ENCODE assay signal across 11 cellular contexts in the genomic region with DNA sequence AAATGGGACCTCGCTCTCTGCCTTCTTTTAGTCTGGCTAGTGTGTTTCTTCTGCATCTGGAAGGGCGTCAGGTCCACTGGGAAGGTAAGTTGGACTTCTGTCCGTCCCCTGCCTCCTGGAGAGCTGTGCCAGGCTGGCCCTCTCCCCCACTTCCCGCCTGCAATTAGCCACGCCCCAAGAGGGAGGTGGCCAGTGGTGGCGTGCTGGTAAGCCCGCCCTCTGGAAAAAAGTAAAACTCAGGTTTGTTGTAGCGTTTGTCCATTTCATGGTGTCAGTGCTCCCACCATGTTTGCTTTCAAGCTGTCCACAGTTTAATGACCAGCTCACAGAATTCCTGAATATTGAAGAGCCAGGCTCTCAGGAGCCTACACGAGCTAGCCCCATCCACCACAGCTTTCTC. TPM values are rescaled to one million over a fixed set of nuclear protein-coding genes. Genes with fewer than 3 reads are reported as not detected.
DNase-seq lines count a peak whose midpoint lies in the region; ATAC-seq and TF ChIP-seq lines count a peak whose summit lies in the region.
"Had no signal": no experiment of that assay in that cellular context is flagged by ENCODE, and none has a peak within 500 bp of the region (broad histone marks: within the 10 kb centered on the region; RNA-seq: fewer than 3 reads in every experiment).

No MANE protein-coding gene starts in this region.

- intact Hi-C loops in HCT116 (cut with micrococcal nuclease) = no loop called here

- RAD21 ChIA-PET in HCT116 (lab: Charles Lee; ENCODE audit: low non-redundant PET in 1 of 2, low total read pairs in 2 of 2, uncharacterized antibody in 2 of 2, unreplicated experiment in 2 of 2) = no interaction called here

- H3K9me3 ChIP-seq in HCT116 (ENCODE audit: control insufficient read depth in 1 of 2, insufficient read depth in 1 of 2, low read depth in 1 of 2, low read length in 2 of 2) (no peaks in the 10 kb centered on the region), iPS-18a (ENCODE audit: control insufficient read depth, low read depth, low read length) (no peaks in the 10 kb centered on the region), MG63 (no peaks in the 10 kb centered on the region)
- no peaks in the 10 kb centered on the region for H3K9me3 ChIP-seq in effector memory CD4-positive, alpha-beta T cell (ENCODE audit: control insufficient read depth, low read length)

- H3K27me3 ChIP-seq in HCT116 (ENCODE audit: insufficient read depth, low read length) (no peaks in the 10 kb centered on the region), iPS-18a (ENCODE audit: control insufficient read depth, insufficient read depth, low read length) (no peaks in the 10 kb centered on the region), MG63 (no peaks in the 10 kb centered on the region)
- H3K27me3 ChIP-seq in effector memory CD4-positive, alpha-beta T cell (replicated peaks; ENCODE audit: control insufficient read depth, insufficient read depth, low read length, poor library complexity, severe bottlenecking) = no peaks in the 10 kb centered on the region

- H3K4me3 ChIP-seq in HCT116 (replicated peaks in 1 of 2; ENCODE audit: low read depth in 1 of 2, low read length in 2 of 2) (no peak overlapping the region), iPS-18a (ENCODE audit: low read length) (no peak overlapping the region), MG63 (no peak overlapping the region)
- H3K4me3 ChIP-seq in effector memory CD4-positive, alpha-beta T cell (ENCODE audit: insufficient read depth, low read depth, low read length, poor library complexity, severe bottlenecking) = no peak overlapping the region

- peaks cover 9 to 10% of the 10 kb centered on the region in 2 experiments for H3K4me1 ChIP-seq in HCT116 (ENCODE audit: control insufficient read depth in 1 of 2, insufficient read depth in 2 of 2, low read length in 2 of 2)
- peaks cover 15% of the 10 kb centered on the region for H3K4me1 ChIP-seq in iPS-18a (ENCODE audit: control insufficient read depth, low read depth, low read length)
- no peaks in the 10 kb centered on the region for H3K4me1 ChIP-seq in effector memory CD4-positive, alpha-beta T cell (ENCODE audit: control insufficient read depth, insufficient read depth, low read length, poor library complexity, severe bottlenecking)

- H3K9me2 ChIP-seq in HCT116 (ENCODE audit: insufficient read depth) = no peaks in the 10 kb centered on the region

- peaks cover 11 to 28% of the 10 kb centered on the region in 2 experiments; a peak in 3 of 4 replicates for H3K36me3 ChIP-seq in HCT116 (ENCODE audit: control insufficient read depth in 1 of 2, insufficient read depth in 2 of 2, low read length in 2 of 2)
- peaks cover 35% of the 10 kb centered on the region for H3K36me3 ChIP-seq in iPS-18a (ENCODE audit: control insufficient read depth, low read depth, low read length)
- H3K36me3 ChIP-seq in MG63 = no peaks in the 10 kb centered on the region
- H3K36me3 ChIP-seq in effector memory CD4-positive, alpha-beta T cell (ENCODE audit: control insufficient read depth, insufficient read depth, low read length) = peaks cover 36% of the 10 kb centered on the region

- H3K27ac ChIP-seq in HCT116 (ENCODE audit: low read depth, low read length) (no peak overlapping the region), RWPE1 (peak overlapping the region; percentile 5), iPS-18a (ENCODE audit: low read length) (peak overlapping the region; percentile 36)
- no peak overlapping the region for H3K27ac ChIP-seq in effector memory CD4-positive, alpha-beta T cell (ENCODE audit: insufficient read depth, low read length, poor library complexity, severe bottlenecking)

- CTCF ChIA-PET in HCT116 (lab: Charles Lee) (interaction anchor here (1.2 kb wide), 1 partner anchor 254 kb away, joined by 4 read pairs; no protein-coding TSS in a partner anchor), RWPE1 (lab: Yijun Ruan, JAX) (interaction anchor here (1.1 kb wide), 1 partner anchor 10 kb away, joined by 3 read pairs; no protein-coding TSS in a partner anchor)

- ATAC-seq in HCT116 = 0 out of 2 replicates have a peak, but pooled peaks have one; percentile 45

- POLR2A ChIA-PET in HCT116 (lab: Charles Lee) = no interaction called here
- POLR2A ChIA-PET in RWPE1 (lab: Yijun Ruan, JAX; ENCODE audit: low non-redundant PET) = no interaction called here

- H2AFZ ChIP-seq in HCT116 (ENCODE audit: low read depth, low read length, poor library complexity, severe bottlenecking) = no peak overlapping the region

- BruUV-seq in HCT116 (replicated peaks; lab: Mats Ljungman, UMichigan) = no TSS peak

- H3K9ac ChIP-seq in HCT116 (ENCODE audit: low read length) (no peak overlapping the region), iPS-18a (ENCODE audit: low read length) (no peak overlapping the region)

- TF ChIP-seq CTCF in HCT116 (IDR thresholded peaks at IDR 0.05 in 2 of 3, conservative IDR thresholded peaks at IDR 0.05 in 1 of 3; ENCODE audit: borderline replicate concordance in 1 of 3, insufficient read depth in 1 of 3, low read depth in 2 of 3, low read length in 2 of 3) (no peak), RWPE1 (conservative IDR thresholded peaks at IDR 0.05; ENCODE audit: low read depth) (no peak), GM10266 (IDR thresholded peaks at IDR 0.05; ENCODE audit: control insufficient read depth, insufficient read depth, low read depth, missing control alignments) (no peak)

- H4K20me1 ChIP-seq in HCT116 (ENCODE audit: insufficient read depth) = no peaks in the 10 kb centered on the region

- H3K4me2 ChIP-seq in HCT116 (ENCODE audit: low read length) = no peak overlapping the region

- no peak for DNase-seq in HCT116 (ENCODE audit: low read depth, low spot score)
- DNase-seq in RWPE1 (ENCODE audit: low spot score) = no peak
- peak; percentile 80 for DNase-seq in renal cortical epithelial cell (ENCODE audit: low read depth)
- DNase-seq in GM10266 (ENCODE audit: extremely low spot score) = no peak
- no peak for DNase-seq in MG63
- no peak for DNase-seq in effector memory CD4-positive, alpha-beta T cell
- DNase-seq: activated CD4-positive, alpha-beta T cell treated with anti-CD3 and anti-CD28 coated beads for 1 hour; HCEC 1CT; naive B cell; OCI-M1 had no signal

- no peak for TF ChIP-seq RAD21 in HCT116 (IDR thresholded peaks at IDR 0.05; ENCODE audit: low read depth)

- no peak for TF ChIP-seq POLR2A in HCT116 (IDR thresholded peaks at IDR 0.05; ENCODE audit: borderline replicate concordance, extremely low read depth, insufficient read depth, insufficient read length)

- H3K79me2 ChIP-seq in HCT116 (ENCODE audit: insufficient read depth, low read length) = no peaks in the 10 kb centered on the region

TF ChIP-seq in HCT116, 20 proteins besides CTCF, POLR2A, EP300 and RAD21:
- TF ChIP-seq, protein P1, sequence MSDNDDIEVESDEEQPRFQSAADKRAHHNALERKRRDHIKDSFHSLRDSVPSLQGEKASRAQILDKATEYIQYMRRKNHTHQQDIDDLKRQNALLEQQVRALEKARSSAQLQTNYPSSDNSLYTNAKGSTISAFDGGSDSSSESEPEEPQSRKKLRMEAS (IDR thresholded peaks at IDR 0.05) = no peak
- TF ChIP-seq ZFX (IDR thresholded peaks at IDR 0.05) (no peak), EGR1 (IDR thresholded peaks at IDR 0.05; ENCODE audit: low read depth) (no peak), SP1 (IDR thresholded peaks at IDR 0.05; ENCODE audit: low read depth) (no peak), SRF (IDR thresholded peaks at IDR 0.05; ENCODE audit: low read depth) (no peak), CBX3 (IDR thresholded peaks at IDR 0.05; ENCODE audit: low read depth) (no peak), EZH2phosphoT487 (IDR thresholded peaks at IDR 0.05; ENCODE audit: borderline replicate concordance) (no peak), ELF1 (IDR thresholded peaks at IDR 0.05; ENCODE audit: borderline replicate concordance, low read depth) (no peak), REST (IDR thresholded peaks at IDR 0.05; ENCODE audit: low read depth) (no peak), SIN3A (IDR thresholded peaks at IDR 0.05; ENCODE audit: low read depth) (no peak), TCF7L2 (IDR thresholded peaks at IDR 0.05; ENCODE audit: borderline replicate concordance, extremely low read depth, insufficient read depth, insufficient read length) (no peak), POLR2AphosphoS5 (IDR thresholded peaks at IDR 0.05; ENCODE audit: low read depth, low read length) (no peak), JUND (IDR thresholded peaks at IDR 0.05) (no peak), EZH2 (IDR thresholded peaks at IDR 0.05) (no peak)
- TF ChIP-seq, protein P2, sequence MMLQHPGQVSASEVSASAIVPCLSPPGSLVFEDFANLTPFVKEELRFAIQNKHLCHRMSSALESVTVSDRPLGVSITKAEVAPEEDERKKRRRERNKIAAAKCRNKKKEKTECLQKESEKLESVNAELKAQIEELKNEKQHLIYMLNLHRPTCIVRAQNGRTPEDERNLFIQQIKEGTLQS (IDR thresholded peaks at IDR 0.05) = no peak
TF ChIP-seq in HCT116: peak in this region for 0.

RNA-seq across cellular contexts. Expression of gene SLC6A6, which starts 55.6 kb away (rescaled TPM):
- total RNA-seq in HCT116 (2021; ENCODE audit: unreplicated experiment) (36.3 TPM), renal cortical epithelial cell (46.9 and 354 TPM in 2 replicates)
- polyA plus RNA-seq in HCT116 (2012) = 23.0 and 33.5 TPM in 2 replicates
- total RNA-seq in MG63 (2014; rRNA removed; shearing (Covaris generic); ENCODE audit: low replicate concordance) = 2.6 and 3.4 TPM in 2 replicates

Comparison
In these comparisons a context has a peak if more than half of its experiments do, and no peak if none do; other contexts are left out.
1. H3K27ac ChIP-seq: peak in RWPE1 (single experiment) and iPS-18a (single experiment); none in HCT116 (single experiment) and effector memory CD4-positive, alpha-beta T cell (single experiment).